Comparison of ENCODE assay signal across 31 cellular contexts in genomic region chr3:74631771-74632170, GRCh38. TPM values are rescaled to one million over a fixed set of nuclear protein-coding genes. Genes with fewer than 3 reads are reported as not detected.
"Had no signal": no experiment of that assay in that cellular context is flagged by ENCODE, and none has a peak within 500 bp of the region (broad histone marks: within the 10 kb centered on the region; RNA-seq: fewer than 3 reads in every experiment).

No MANE protein-coding gene starts in this region.

- H3K4me2 ChIP-seq: neural progenitor cell had no signal

- H3K9me3 Mint-ChIP-seq: dendritic cell treated with granulocyte-macrophage colony-stimulating factor and Interleukin-4, amounts not matched to agents 40 ng/mL and 50 ng/mL, for 4 days; endodermal cell; nephron; neural progenitor cell had no signal

- ATAC-seq: esophagus mucosa; heart right ventricle; left ventricle myocardium superior; lower lobe of right lung; naive thymus-derived CD4-positive, alpha-beta T cell; psoas muscle; right cardiac atrium; stimulated activated naive CD8-positive, alpha-beta T cell treated with anti-CD3 and anti-CD28 coated beads, Interleukin-15, amount 100 ng/mL, for 72 hours had no signal

- H3K4me1 ChIP-seq: colonic mucosa, heart right ventricle, lower lobe of right lung, neural progenitor cell, psoas muscle, sigmoid colon, suprapubic skin, vagina had no signal

- H3K27ac ChIP-seq: colonic mucosa, epithelial cell of prostate, heart right ventricle, lower lobe of right lung, neural progenitor cell, psoas muscle, sigmoid colon, skin epidermis, suprapubic skin, vagina had no signal

- H3K9ac ChIP-seq: neural progenitor cell had no signal

- H3K4me1 Mint-ChIP-seq: endodermal cell; immature natural killer cell; memory B cell; naive thymus-derived CD4-positive, alpha-beta T cell; nephron; neural progenitor cell; stimulated activated naive CD8-positive, alpha-beta T cell treated with anti-CD3 and anti-CD28 coated beads, Interleukin-15, amount 100 ng/mL, for 72 hours had no signal

- H3K27me3 Mint-ChIP-seq: dendritic cell treated with granulocyte-macrophage colony-stimulating factor and Interleukin-4, amounts not matched to agents 40 ng/mL and 50 ng/mL, for 4 days; memory B cell; naive thymus-derived CD4-positive, alpha-beta T cell; stimulated activated naive CD8-positive, alpha-beta T cell treated with anti-CD3 and anti-CD28 coated beads, Interleukin-15, amount 100 ng/mL, for 72 hours had no signal

- H2AFZ ChIP-seq: neural progenitor cell had no signal

- H3K27me3 ChIP-seq: colonic mucosa, heart right ventricle, neural progenitor cell, sigmoid colon, suprapubic skin, vagina had no signal

- H3K27ac Mint-ChIP-seq: dendritic cell treated with granulocyte-macrophage colony-stimulating factor and Interleukin-4, amounts not matched to agents 40 ng/mL and 50 ng/mL, for 4 days; endodermal cell; immature natural killer cell; memory B cell; naive thymus-derived CD4-positive, alpha-beta T cell; nephron; neural progenitor cell; stimulated activated naive CD8-positive, alpha-beta T cell treated with anti-CD3 and anti-CD28 coated beads, Interleukin-15, amount 100 ng/mL, for 72 hours had no signal

- DNase-seq: colonic mucosa; effector CD8-positive, alpha-beta T cell; endodermal cell; foreskin melanocyte; glutamatergic neuron; heart right ventricle; hippocampal formation; immature natural killer cell; left ventricle myocardium superior; lower lobe of right lung; midbrain; naive thymus-derived CD4-positive, alpha-beta T cell; nucleus accumbens; posterior cingulate gyrus; psoas muscle; right cardiac atrium; sigmoid colon; stimulated activated CD4-positive, alpha-beta T cell treated with anti-CD3 and anti-CD28 coated beads, Interleukin-1b, Interleukin-23, amount 100 ng/mL, for 48 hours; stimulated activated CD4-positive, alpha-beta T cell treated with anti-CD3 and anti-CD28 coated beads, Interleukin-4, amount 100 ng/mL, for 1 hour; stimulated activated CD8-positive, alpha-beta memory T cell treated with anti-CD3 and anti-CD28 coated beads, Interleukin-4, amount 100 ng/mL, for 48 hours; stimulated activated naive CD4-positive, alpha-beta T cell; stimulated activated naive CD8-positive, alpha-beta T cell treated with anti-CD3 and anti-CD28 coated beads, Interleukin-15, amount 100 ng/mL, for 72 hours had no signal

- H3K9me3 ChIP-seq: colonic mucosa, heart right ventricle, lower lobe of right lung, psoas muscle, sigmoid colon, suprapubic skin, vagina had no signal

- H3K36me3 Mint-ChIP-seq: immature natural killer cell; memory B cell; naive thymus-derived CD4-positive, alpha-beta T cell; neural progenitor cell had no signal

- H3K36me3 ChIP-seq: colonic mucosa, heart right ventricle, lower lobe of right lung, neural progenitor cell, sigmoid colon, suprapubic skin, vagina had no signal

- H3K4me3 Mint-ChIP-seq: dendritic cell treated with granulocyte-macrophage colony-stimulating factor and Interleukin-4, amounts not matched to agents 40 ng/mL and 50 ng/mL, for 4 days; endodermal cell; immature natural killer cell; memory B cell; naive thymus-derived CD4-positive, alpha-beta T cell; nephron; neural progenitor cell; stimulated activated naive CD8-positive, alpha-beta T cell treated with anti-CD3 and anti-CD28 coated beads, Interleukin-15, amount 100 ng/mL, for 72 hours had no signal

- H3K4me3 ChIP-seq: colonic mucosa, heart right ventricle, lower lobe of right lung, neural progenitor cell, psoas muscle, sigmoid colon, skin epidermis, suprapubic skin, vagina had no signal

RNA-seq across cellular contexts. Expression of gene CNTN3, which starts 17.3 kb away (rescaled TPM):
- total RNA-seq: naive thymus-derived CD4-positive, alpha-beta T cell; vagina had no signal
- polyA plus RNA-seq: immature natural killer cell; naive thymus-derived CD4-positive, alpha-beta T cell had no signal
